9 cellular contexts compared by ENCODE assay signal in the genomic region with DNA sequence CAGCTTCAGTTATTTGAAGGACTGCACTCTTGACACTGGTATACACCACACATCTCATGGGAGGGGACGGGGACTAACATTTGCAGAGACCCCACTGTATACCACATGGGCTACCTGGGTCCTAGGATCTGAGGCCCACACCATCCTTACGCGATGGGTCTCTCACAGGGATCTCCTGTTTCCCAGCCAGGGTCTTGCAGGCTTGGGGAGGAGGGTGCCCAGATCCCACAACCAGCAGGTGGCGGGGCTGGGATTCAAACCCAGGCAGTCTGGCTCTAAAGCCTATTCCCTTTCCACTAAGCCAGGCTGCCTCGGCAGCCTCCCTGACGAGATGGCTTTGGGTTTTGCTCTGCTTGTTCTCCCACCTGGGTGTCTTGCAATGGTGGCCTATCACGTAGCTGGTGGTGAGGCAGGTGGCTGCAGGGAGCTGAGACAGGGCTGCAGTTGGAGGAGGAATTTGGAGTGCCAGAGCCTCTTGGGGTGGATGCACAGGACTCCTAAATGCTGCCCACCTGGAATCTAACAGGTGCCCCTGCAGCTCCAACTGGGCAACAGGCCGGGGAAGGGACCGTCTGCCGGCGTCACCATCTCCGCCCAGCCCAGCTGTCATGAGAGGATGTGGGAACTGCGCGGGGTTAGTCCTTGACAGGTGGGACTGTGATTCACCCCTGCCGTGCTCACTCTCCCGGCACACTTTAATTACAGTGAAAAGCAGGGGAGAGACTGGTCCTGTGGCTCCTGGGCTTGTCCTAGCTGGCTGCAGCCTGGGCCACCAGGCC.
DNase-seq lines count a peak whose midpoint lies in the region; ATAC-seq and TF ChIP-seq lines count a peak whose summit lies in the region.
"Had no signal": no experiment of that assay in that cellular context is flagged by ENCODE, and none has a peak within 500 bp of the region (broad histone marks: within the 10 kb centered on the region; RNA-seq: fewer than 3 reads in every experiment).

No MANE protein-coding gene starts in this region.

- H3K4me3 ChIP-seq in IMR-90 (ENCODE audit: insufficient read depth, low read depth, low read length) = no peak overlapping the region
- no peak overlapping the region for H3K4me3 ChIP-seq in endodermal cell (ENCODE audit: low read length)

- peaks cover 7% of the 10 kb centered on the region; the same call in 1 of the 2 replicates for H3K9me3 ChIP-seq in IMR-90 (ENCODE audit: control insufficient read depth, insufficient read depth, low read length)
- peaks cover under 1% of the 10 kb centered on the region for H3K9me3 ChIP-seq in endodermal cell (ENCODE audit: control insufficient read depth, low read length)

- CTCF ChIA-PET in IMR-90 (lab: Yijun Ruan, JAX) = no interaction called here

- H3K4me1 ChIP-seq in IMR-90 (ENCODE audit: control insufficient read depth, insufficient read depth, low read length) (peaks cover 3% of the 10 kb centered on the region), endodermal cell (ENCODE audit: control insufficient read depth, insufficient read depth, low read length) (no peaks in the 10 kb centered on the region)

- no peaks in the 10 kb centered on the region for H3K9me1 ChIP-seq in IMR-90 (ENCODE audit: insufficient read depth, low read length)

- no peak overlapping the region for H3K4me3 Mint-ChIP-seq in endodermal cell
- H3K4me3 Mint-ChIP-seq in activated T-cell treated with anti-CD3 and anti-CD28 coated beads, Interleukin-2, amount 50 U/mL, for 24 hours = no peak overlapping the region

- H3K18ac ChIP-seq in IMR-90 (ENCODE audit: low read depth, low read length) = no peak overlapping the region

- H3K14ac ChIP-seq in IMR-90 (replicated peaks; ENCODE audit: low read depth, low read length) = no peak overlapping the region

- TF ChIP-seq CTCF in IMR-90 (conservative IDR thresholded peaks at IDR 0.05; ENCODE audit: low read depth, low read length) = 0 out of 2 replicates have a peak, but pooled peaks have one; percentile 2
- no peak for TF ChIP-seq CTCF in endodermal cell (conservative IDR thresholded peaks at IDR 0.05)

- no peak overlapping the region for H2BK15ac ChIP-seq in IMR-90 (ENCODE audit: low read depth, low read length)

- no peak for TF ChIP-seq RAD21 in IMR-90 (IDR thresholded peaks at IDR 0.05; ENCODE audit: low read length)

- no peak overlapping the region for H3K23ac ChIP-seq in IMR-90 (ENCODE audit: low read depth, low read length)

- H3K36me3 ChIP-seq in IMR-90 (ENCODE audit: control insufficient read depth, insufficient read depth, low read length) (no peaks in the 10 kb centered on the region), endodermal cell (ENCODE audit: control insufficient read depth, insufficient read depth, low read length) (no peaks in the 10 kb centered on the region)

- no peaks in the 10 kb centered on the region for H3K79me1 ChIP-seq in IMR-90 (ENCODE audit: low read depth in 1 of 2, low read length in 2 of 2)

- H2BK120ac ChIP-seq in IMR-90 (ENCODE audit: low read depth, low read length) = no peak overlapping the region

- intact Hi-C loops in IMR-90 (cut with micrococcal nuclease) = no loop called here

- DNase-seq in D341Med (ENCODE audit: low spot score) (peak; percentile 76), IMR-90 (no peak), NCI-H82 treated with DMSO at 0.1 percent for 48 hours (lab: John Stamatoyannopoulos, UW; ENCODE audit: unreplicated experiment) (peak; percentile 39), kidney tubule cell (ENCODE audit: low spot score) (peak; percentile 52), NOMO-1 treated with dmso at 0.1 percent for 144 hours (lab: John Stamatoyannopoulos, UW; ENCODE audit: unreplicated experiment) (no peak), endodermal cell (no peak)
- DNase-seq in activated T-cell treated with anti-CD3 and anti-CD28 coated beads, Interleukin-2, amount 50 U/mL, for 24 hours = no peak
- DNase-seq: activated naive CD4-positive, alpha-beta T cell had no signal

- H3K27me3 ChIP-seq in IMR-90 (ENCODE audit: control insufficient read depth, insufficient read depth, low read length) = peaks cover 17% of the 10 kb centered on the region; the same call in 1 of the 2 replicates
- peaks cover 10% of the 10 kb centered on the region for H3K27me3 ChIP-seq in endodermal cell (ENCODE audit: control insufficient read depth, insufficient read depth, low read length, poor library complexity, severe bottlenecking)

- no peak overlapping the region for H2BK5ac ChIP-seq in IMR-90 (ENCODE audit: low read depth, low read length, poor library complexity, severe bottlenecking)

- in situ Hi-C loops in IMR-90 (cut with MboI; ENCODE audit: low sequenced_read_pairs) = no loop called here

- dilution Hi-C loops in IMR-90 (cut with HindIII; ENCODE audit: low sequenced_read_pairs, unreplicated experiment) = no loop called here

- no peak overlapping the region for H3K4me2 ChIP-seq in IMR-90 (ENCODE audit: low read depth, low read length)

- no peak overlapping the region for H4K5ac ChIP-seq in IMR-90 (ENCODE audit: low read depth, low read length)

- no peak for TF ChIP-seq POLR2A in IMR-90 (IDR thresholded peaks at IDR 0.05; ENCODE audit: low read depth, low read length)

- no peaks in the 10 kb centered on the region for H4K20me1 ChIP-seq in IMR-90 (ENCODE audit: insufficient read depth, low read length)

- no peak overlapping the region for H2AK9ac ChIP-seq in IMR-90 (replicated peaks; ENCODE audit: low read depth, low read length, poor library complexity)

- no peaks in the 10 kb centered on the region for H3K4me1 Mint-ChIP-seq in endodermal cell
- H3K4me1 Mint-ChIP-seq in activated T-cell treated with anti-CD3 and anti-CD28 coated beads, Interleukin-2, amount 50 U/mL, for 24 hours (ENCODE audit: low read depth) = peaks cover 2% of the 10 kb centered on the region

- no peak overlapping the region for H3K27ac Mint-ChIP-seq in endodermal cell
- no peak overlapping the region for H3K27ac Mint-ChIP-seq in activated T-cell treated with anti-CD3 and anti-CD28 coated beads, Interleukin-2, amount 50 U/mL, for 24 hours

- H3K36me3 Mint-ChIP-seq in endodermal cell (ENCODE audit: low read depth) = no peaks in the 10 kb centered on the region
- no peaks in the 10 kb centered on the region for H3K36me3 Mint-ChIP-seq in activated T-cell treated with anti-CD3 and anti-CD28 coated beads, Interleukin-2, amount 50 U/mL, for 24 hours (ENCODE audit: low read depth)

- H4K8ac ChIP-seq in IMR-90 (ENCODE audit: low read depth in 2 of 2, low read length in 2 of 2) = no peak overlapping the region

- H3K27ac ChIP-seq in IMR-90 (ENCODE audit: insufficient read depth, low read length) (no peak overlapping the region), endodermal cell (ENCODE audit: low read depth, low read length) (no peak overlapping the region)

- ATAC-seq in IMR-90 (ENCODE audit: low read depth) (no peak), HG03108 (IDR thresholded peaks at IDR 0.05; ENCODE audit: unreplicated experiment) (no peak)

- H3K9me3 Mint-ChIP-seq in endodermal cell = no peaks in the 10 kb centered on the region
- H3K9me3 Mint-ChIP-seq in activated T-cell treated with anti-CD3 and anti-CD28 coated beads, Interleukin-2, amount 50 U/mL, for 24 hours = peaks cover 8% of the 10 kb centered on the region

- peaks cover 9% of the 10 kb centered on the region for H3K27me3 Mint-ChIP-seq in endodermal cell (ENCODE audit: insufficient read depth)
- H3K27me3 Mint-ChIP-seq in activated T-cell treated with anti-CD3 and anti-CD28 coated beads, Interleukin-2, amount 50 U/mL, for 24 hours = peaks cover 4% of the 10 kb centered on the region

- no peak overlapping the region for H2BK20ac ChIP-seq in IMR-90 (ENCODE audit: low read depth, low read length)

- no peak overlapping the region for H2AFZ ChIP-seq in IMR-90 (replicated peaks; ENCODE audit: low read length, poor library complexity)

- BruUV-seq in IMR-90 (replicated peaks; lab: Mats Ljungman, UMichigan) = no TSS peak

- 81% methylated on average over 5 of the region's 16 CpGs; no CpG with 5 or more reads in 1 of the 2 experiments for WGBS in IMR-90 (ENCODE audit: extremely low coverage in 2 of 2, insufficient read length in 1 of 2), 2 experiments
- 89 to 91% methylated on average over 10 to 16 of the region's 16 CpGs for WGBS in endodermal cell (ENCODE audit: insufficient coverage in 1 of 2, insufficient read length in 1 of 2), 2 experiments

- H2AK5ac ChIP-seq in IMR-90 (ENCODE audit: low read depth, low read length) = no peak overlapping the region

- POLR2A ChIA-PET in IMR-90 (lab: Charles Lee; ENCODE audit: unreplicated experiment) = interaction anchor here (0.6 kb wide), 1 partner anchor 48 kb away, joined by 3 read pairs; no protein-coding TSS in a partner anchor

- H3K9ac ChIP-seq in IMR-90 (ENCODE audit: low read depth, low read length) (no peak overlapping the region), endodermal cell (ENCODE audit: extremely low read depth, low read length, poor library complexity, severe bottlenecking) (no peak overlapping the region)

- no peak overlapping the region for H3K4ac ChIP-seq in IMR-90 (ENCODE audit: low read depth, low read length)

- no peak overlapping the region for H3K56ac ChIP-seq in IMR-90 (ENCODE audit: extremely low read depth, insufficient read depth, low read length)

- H4K91ac ChIP-seq in IMR-90 (ENCODE audit: insufficient read depth, low read depth, low read length) = no peak overlapping the region

TF ChIP-seq in IMR-90, 13 proteins besides CTCF, POLR2A, EP300 and RAD21 (continues in another document):
- TF ChIP-seq RFX5 (IDR thresholded peaks at IDR 0.05; ENCODE audit: low read depth, low read length) (no peak), MAFK (IDR thresholded peaks at IDR 0.05; ENCODE audit: low read depth, low read length) (no peak), NFE2L2 (IDR thresholded peaks at IDR 0.05; ENCODE audit: low read depth, low read length) (no peak), MAZ (IDR thresholded peaks at IDR 0.05; ENCODE audit: borderline replicate concordance, low read depth, low read length) (no peak), SMC3 (IDR thresholded peaks at IDR 0.05; ENCODE audit: low read depth, low read length) (no peak), BHLHE40 (IDR thresholded peaks at IDR 0.05; ENCODE audit: low read depth, low read length) (no peak), FOS (IDR thresholded peaks at IDR 0.05; ENCODE audit: low read depth, low read length) (no peak)
- TF ChIP-seq, protein P1, sequence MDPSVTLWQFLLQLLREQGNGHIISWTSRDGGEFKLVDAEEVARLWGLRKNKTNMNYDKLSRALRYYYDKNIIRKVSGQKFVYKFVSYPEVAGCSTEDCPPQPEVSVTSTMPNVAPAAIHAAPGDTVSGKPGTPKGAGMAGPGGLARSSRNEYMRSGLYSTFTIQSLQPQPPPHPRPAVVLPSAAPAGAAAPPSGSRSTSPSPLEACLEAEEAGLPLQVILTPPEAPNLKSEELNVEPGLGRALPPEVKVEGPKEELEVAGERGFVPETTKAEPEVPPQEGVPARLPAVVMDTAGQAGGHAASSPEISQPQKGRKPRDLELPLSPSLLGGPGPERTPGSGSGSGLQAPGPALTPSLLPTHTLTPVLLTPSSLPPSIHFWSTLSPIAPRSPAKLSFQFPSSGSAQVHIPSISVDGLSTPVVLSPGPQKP (IDR thresholded peaks at IDR 0.05; ENCODE audit: borderline replicate concordance, low read depth, low read length) = no peak

Comparison
In these comparisons a context has a peak if more than half of its experiments do, and no peak if none do; other contexts are left out.
1. DNase-seq: peak in D341Med (single experiment), NCI-H82 treated with DMSO at 0.1 percent for 48 hours (single experiment) and kidney tubule cell (single experiment); none in IMR-90 (single experiment), NOMO-1 treated with dmso at 0.1 percent for 144 hours (single experiment), endodermal cell (single experiment) and activated T-cell treated with anti-CD3 and anti-CD28 coated beads, Interleukin-2, amount 50 U/mL, for 24 hours (single experiment).